Comparison of ENCODE assay signal across 23 cellular contexts in the genomic region with DNA sequence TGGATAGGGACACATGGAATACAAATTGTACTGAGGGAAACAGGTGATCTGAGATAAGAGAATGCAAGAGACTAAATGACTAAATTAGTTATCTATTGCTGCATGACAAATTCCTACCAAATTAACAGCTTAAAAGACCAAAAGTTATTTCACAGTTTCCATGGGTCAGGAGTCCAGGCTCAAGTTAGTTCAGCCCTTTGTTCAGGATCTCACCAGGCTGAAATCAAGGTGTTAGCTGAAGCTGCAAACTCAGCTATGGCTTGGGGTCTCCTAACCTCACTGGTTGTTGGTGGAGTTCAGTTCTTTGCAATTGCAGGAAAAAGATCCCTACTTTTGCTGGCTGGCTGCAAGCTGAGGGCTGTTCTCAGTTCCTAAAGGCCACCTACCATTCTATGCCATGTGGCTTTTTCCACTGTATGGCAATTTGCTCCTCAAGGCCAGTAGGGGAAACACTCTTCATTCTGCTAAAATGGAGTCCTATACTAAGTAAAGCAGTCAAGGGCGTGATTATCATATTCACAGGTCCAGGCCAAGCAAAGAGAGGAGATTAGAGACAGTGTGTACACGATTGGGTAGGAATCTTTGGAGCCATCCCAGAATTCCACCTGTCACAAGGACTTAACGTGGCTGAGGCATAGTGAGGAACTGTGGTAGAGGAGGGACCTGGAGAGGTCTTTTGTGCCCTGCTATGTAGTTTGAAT. TPM values are rescaled to one million over a fixed set of nuclear protein-coding genes. Genes with fewer than 3 reads are reported as not detected.
DNase-seq lines count a peak whose midpoint lies in the region; ATAC-seq, FAIRE-seq and TF ChIP-seq lines count a peak whose summit lies in the region.
"Had no signal": no experiment of that assay in that cellular context is flagged by ENCODE, and none has a peak within 500 bp of the region (broad histone marks: within the 10 kb centered on the region; RNA-seq: fewer than 3 reads in every experiment).

No MANE protein-coding gene starts in this region.

- H3K27me3 ChIP-seq in right atrium auricular region (no peaks in the 10 kb centered on the region), K562 (ENCODE audit: control insufficient read depth in 2 of 2, insufficient read depth in 2 of 2, low read length in 2 of 2) (no peaks in the 10 kb centered on the region), liver (ENCODE audit: control insufficient read depth in 4 of 4, insufficient read depth in 4 of 4, low read length in 3 of 4) (no peaks in the 10 kb centered on the region), psoas muscle (ENCODE audit: insufficient read depth in 3 of 3, low read length in 2 of 3) (no peaks in the 10 kb centered on the region), vagina (no peaks in the 10 kb centered on the region)
- H3K27me3 ChIP-seq: SJSA1 had no signal

- no peak for TF ChIP-seq EP300 in K562 (IDR thresholded peaks at IDR 0.05; ENCODE audit: low read length)

- H3K36me3 ChIP-seq in right atrium auricular region (no peaks in the 10 kb centered on the region), K562 (ENCODE audit: control insufficient read depth, insufficient read depth, low read length) (no peaks in the 10 kb centered on the region), liver (ENCODE audit: control insufficient read depth in 4 of 4, insufficient read depth in 3 of 4, low read depth in 1 of 4, low read length in 3 of 4) (no peaks in the 10 kb centered on the region), psoas muscle (ENCODE audit: insufficient read depth in 1 of 2, low read depth in 1 of 2) (no peaks in the 10 kb centered on the region), vagina (no peaks in the 10 kb centered on the region)
- H3K36me3 ChIP-seq: SJSA1 had no signal

- H3K9ac ChIP-seq in K562 (ENCODE audit: insufficient read depth in 1 of 2, low read depth in 2 of 2, low read length in 2 of 2) (no peak overlapping the region), liver (ENCODE audit: low read depth in 1 of 2, low read length in 2 of 2) (no peak overlapping the region)

- BruUV-seq in K562 (replicated peaks; lab: Mats Ljungman, UMichigan) = no TSS peak

- no peaks in the 10 kb centered on the region for H3K9me3 ChIP-seq in right atrium auricular region
- H3K9me3 ChIP-seq in K562 (replicated peaks; ENCODE audit: control insufficient read depth, insufficient read depth, low read depth, low read length) = no peaks in the 10 kb centered on the region
- no peaks in the 10 kb centered on the region for H3K9me3 ChIP-seq in liver (ENCODE audit: control insufficient read depth in 4 of 4, low read length in 3 of 4)
- H3K9me3 ChIP-seq in psoas muscle = no peaks in the 10 kb centered on the region
- H3K9me3 ChIP-seq in vagina = no peaks in the 10 kb centered on the region
- H3K9me3 ChIP-seq: SJSA1 had no signal

- TF ChIP-seq CTCF in right atrium auricular region (IDR thresholded peaks at IDR 0.05) (no peak), K562 (IDR thresholded peaks at IDR 0.05 in 2 of 3, conservative IDR thresholded peaks at IDR 0.05 in 1 of 3; ENCODE audit: insufficient read depth in 2 of 3, low read depth in 1 of 3, low read length in 3 of 3) (peak in 1 of 3 experiments; percentile 8; a peak in 1 of 6 replicates), liver (IDR thresholded peaks at IDR 0.05; ENCODE audit: low read depth, low read length, missing input control) (no peak), psoas muscle (IDR thresholded peaks at IDR 0.05) (no peak), vagina (IDR thresholded peaks at IDR 0.05) (no peak)

- intact Hi-C loops in Right ventricle myocardium inferior (cut with DNase I) (no loop called here), K562 (cut with micrococcal nuclease) (no loop called here), psoas muscle (cut with DNase I) (no loop called here), vagina (cut with DNase I) (no loop called here)

- ATAC-seq in Right ventricle myocardium inferior (peak; percentile 13), K562 (peak; percentile 82), psoas muscle (peak; percentile 11 to 45 (median 27))
- ATAC-seq: PC-3 had no signal

- CTCF ChIA-PET in K562 (lab: Yijun Ruan, JAX; ENCODE audit: low intra/inter-chr PET ratio) = no interaction called here

- H3K4me3 ChIP-seq in right atrium auricular region = no peak overlapping the region
- H3K4me3 ChIP-seq in K562 = no peak overlapping the region
- H3K4me3 ChIP-seq in liver (ENCODE audit: low read depth in 1 of 3, low read length in 3 of 3) = no peak overlapping the region
- H3K4me3 ChIP-seq in psoas muscle = no peak overlapping the region
- no peak overlapping the region for H3K4me3 ChIP-seq in vagina
- H3K4me3 ChIP-seq: SJSA1 had no signal

- FAIRE-seq in K562 (lab: Jason Lieb, UNC) = peak; percentile 44
- FAIRE-seq: GM12891 had no signal

- in situ Hi-C loops in K562 (cut with MboI) = no loop called here

- H3K79me2 ChIP-seq in K562 (ENCODE audit: control insufficient read depth, insufficient read depth, low read length) = no peaks in the 10 kb centered on the region

- no peak overlapping the region for H3K27ac ChIP-seq in right atrium auricular region
- H3K27ac ChIP-seq in K562 (ENCODE audit: extremely low read depth, low read depth, low read length) = no peak overlapping the region
- peak overlapping the region in 1 of 2 donors; percentile 6 for H3K27ac ChIP-seq in liver (ENCODE audit: low read depth in 1 of 2, low read length in 2 of 2)
- no peak overlapping the region for H3K27ac ChIP-seq in psoas muscle
- H3K27ac ChIP-seq in vagina = no peak overlapping the region
- H3K27ac ChIP-seq: 22Rv1, SJSA1 had no signal

- H3K4me2 ChIP-seq in K562 (ENCODE audit: insufficient read depth, low read length) = no peak overlapping the region

- H3K4me1 ChIP-seq in right atrium auricular region (no peaks in the 10 kb centered on the region), K562 (replicated peaks in 1 of 2; ENCODE audit: control insufficient read depth in 2 of 2, insufficient read depth in 2 of 2, low read length in 2 of 2) (peaks cover 0 to 4% of the 10 kb centered on the region in 2 experiments; a peak in 3 of 5 replicates), liver (ENCODE audit: control insufficient read depth in 4 of 4, insufficient read depth in 4 of 4, low read length in 3 of 4) (peaks cover 3 to 35% (median 14%) of the 10 kb centered on the region in 4 donors), psoas muscle (peaks cover 49% of the 10 kb centered on the region), vagina (no peaks in the 10 kb centered on the region)
- H3K4me1 ChIP-seq: SJSA1 had no signal

- H4K20me1 ChIP-seq in K562 (replicated peaks; ENCODE audit: control insufficient read depth, insufficient read depth, low read length) = no peaks in the 10 kb centered on the region

- no peak for DNase-seq in Right ventricle myocardium inferior (ENCODE audit: missing footprints)
- no peak for DNase-seq in right atrium auricular region (ENCODE audit: low spot score)
- DNase-seq in K562 (ENCODE audit: extremely low read depth in 1 of 4, low spot score in 3 of 4) = peak in 1 of 4 experiments; percentile 23
- DNase-seq in psoas muscle = no peak
- no peak for DNase-seq in Ammon's horn (ENCODE audit: low spot score)
- DNase-seq in HCEC 1CT = no peak
- no peak for DNase-seq in vagina (ENCODE audit: extremely low spot score in 2 of 2)
- DNase-seq: Calu3, DMS79 treated with DMSO at 0.1 percent for 48 hours, GF-D8, Kasumi-1, MV-4-11, NCI-H1105, NCI-H1436 treated with DMSO at 0.1 percent for 48 hours, NCI-H187 treated with DMSO at 0.1 percent for 48 hours, NCI-H2107, NCI-H524, NCI-H774, PC-3 had no signal

- TF ChIP-seq POLR2A in K562 (conservative IDR thresholded peaks at IDR 0.05) (no peak), vagina (IDR thresholded peaks at IDR 0.05) (no peak)

- 15% methylated on average over 3 of the region's 3 CpGs for WGBS in K562 (ENCODE audit: insufficient coverage, low coverage, missing lambda C conversion rate)
- 62% methylated on average over 3 of the region's 3 CpGs for WGBS in liver
- WGBS in psoas muscle, 3 donors = 33 to 52% (median 35%) methylated on average over 3 of the region's 3 CpGs

- TF ChIP-seq RAD21 in K562 (CRISPR knock-in tag; conservative IDR thresholded peaks at IDR 0.05 in 1 of 2, IDR thresholded peaks at IDR 0.05 in 1 of 2) (no peak), liver (IDR thresholded peaks at IDR 0.05) (no peak)

- no peaks in the 10 kb centered on the region for H3K9me1 ChIP-seq in K562 (ENCODE audit: control insufficient read depth, insufficient read depth, low read length)

- POLR2A ChIA-PET in K562 (lab: Yijun Ruan, JAX) = interaction anchor here (1.0 kb wide), 1 partner anchor 9 kb away, joined by 4 read pairs; no protein-coding TSS in a partner anchor

- peak overlapping the region; percentile 53 for H2AFZ ChIP-seq in K562 (ENCODE audit: low read depth, low read length)

TF ChIP-seq in K562, 482 proteins besides CTCF, POLR2A, EP300 and RAD21:
- TF ChIP-seq ARID1B (IDR thresholded peaks at IDR 0.05) = no peak
- no peak for TF ChIP-seq DPF2 (IDR thresholded peaks at IDR 0.05)
- TF ChIP-seq CBFA2T3 (IDR thresholded peaks at IDR 0.05) = peak; percentile 33; the same call in 1 of the 2 replicates

TF ChIP-seq in liver, 16 proteins besides CTCF, POLR2A, EP300 and RAD21 (continues in another document):
- TF ChIP-seq, protein P1, sequence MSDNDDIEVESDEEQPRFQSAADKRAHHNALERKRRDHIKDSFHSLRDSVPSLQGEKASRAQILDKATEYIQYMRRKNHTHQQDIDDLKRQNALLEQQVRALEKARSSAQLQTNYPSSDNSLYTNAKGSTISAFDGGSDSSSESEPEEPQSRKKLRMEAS (IDR thresholded peaks at IDR 0.05) = no peak

RNA-seq across cellular contexts. Expression of a gene that starts 53.7 kb away (rescaled TPM):
- total RNA-seq in Right ventricle myocardium inferior (25.9 TPM), right atrium auricular region (1 to 10 TPM; 4.2 to 7.0 TPM), K562 (2014; rRNA removed) (5.6 and 6.0 TPM in 2 replicates), K562 (2014; rRNA removed; fragmentation: Illumina TruSeq; extraction: Trizol) (6.9 and 8.3 TPM in 2 replicates), K562 (2015; rRNA removed; fragmentation: Illumina TruSeq; extraction: Trizol) (7.0 and 7.2 TPM in 2 replicates), K562 (2021) (9.7 and 10.5 TPM in 2 replicates), liver (10 to 100 TPM; 10.8 to 23.9 TPM), psoas muscle (10 to 100 TPM; 29.1 to 38.6 (median 33.1) TPM), vagina (22.8 TPM)
- total RNA-seq in K562 (2011; cell fraction: chromatin; rRNA removed; ENCODE audit: low replicate concordance) = 30.5 and 37.3 TPM in 2 replicates
- 8.4 and 9.8 TPM in 2 replicates for total RNA-seq in K562 (2011; cell fraction: nucleolus; rRNA removed)
- total RNA-seq in K562 (2011; cell fraction: nucleoplasm; rRNA removed) = 15.2 and 25.6 TPM in 2 replicates
- polyA plus RNA-seq in K562 (2011; rRNA removed) (11.0 and 14.9 TPM in 2 replicates), K562 (2014; fragmentation: Illumina TruSeq; extraction: Trizol) (7.1 and 9.0 TPM in 2 replicates), K562 (2014; fragmentation: Nextera tagmentation; extraction: Ambion mirVana) (1 to 10 TPM; 1.7 to 3.0 TPM), K562 (2014; rRNA removed) (4.1 and 4.7 TPM in 2 replicates), liver (1 to 10 TPM; 5.9 to 7.8 TPM), psoas muscle (10 to 100 TPM; 11.5 to 33.3 (median 16.2) TPM)
- 5.1 and 6.0 TPM in 2 replicates for polyA plus RNA-seq in K562 (2011; cell fraction: cytosol; rRNA removed)
- polyA plus RNA-seq in K562 (2011; cell fraction: nucleus; rRNA removed) = 14.3 and 15.5 TPM in 2 replicates
- polyA plus RNA-seq in K562 (2012) = 5.7 and 5.9 TPM in 2 replicates
- polyA minus RNA-seq in K562 (2011; rRNA and poly(A)+ RNA removed) = 34.3 and 35.4 TPM in 2 replicates
- polyA minus RNA-seq in K562 (2011; cell fraction: cytosol; rRNA and poly(A)+ RNA removed) = 6.6 and 11.8 TPM in 2 replicates
- 27.3 and 34.0 TPM in 2 replicates for polyA minus RNA-seq in K562 (2011; cell fraction: nucleus; rRNA and poly(A)+ RNA removed)

Comparison
In these comparisons a context has a peak if more than half of its experiments do, and no peak if none do; other contexts are left out.
1. ATAC-seq: peak in every context shown above with its lines; median percentile 82 in K562; 27 in psoas muscle; 13 in Right ventricle myocardium inferior.